Comparison of ENCODE assay signal across 8 cellular contexts in genomic region chr12:27523642-27524488, GRCh38. TPM values are rescaled to one million over a fixed set of nuclear protein-coding genes. Genes with fewer than 3 reads are reported as not detected.
DNase-seq lines count a peak whose midpoint lies in the region; ATAC-seq and TF ChIP-seq lines count a peak whose summit lies in the region.

Gene PPFIBP1, plus strand, starts transcription at chr12:27524206. Its CDS starts 109,191 bp downstream, at chr12:27633397.

- intact Hi-C loops in CD14-positive monocyte (cut with micrococcal nuclease) (no loop called here), left lung (cut with DNase I) (no loop called here)
- intact Hi-C loops in dendritic cell treated with granulocyte-macrophage colony-stimulating factor and Interleukin-4, amounts not matched to agents 40 ng/mL and 50 ng/mL, for 4 days (cut with micrococcal nuclease) = loop anchor here (5.0 kb wide), 2 partner anchors 87 to 192 kb away; partner anchors contain the start of gene BMAL2

- ATAC-seq in GM19372 (IDR thresholded peaks at IDR 0.05; ENCODE audit: low read depth, unreplicated experiment) = peak; percentile 93
- ATAC-seq in HG03558 (IDR thresholded peaks at IDR 0.05; ENCODE audit: extremely low read depth, unreplicated experiment) = peak; percentile 86
- ATAC-seq in left lung = peak; percentile 98

- H3K27ac Mint-ChIP-seq in CD14-positive monocyte = peak within 1 kb of the TSS; percentile 73 to 89 (median 84)
- H3K27ac Mint-ChIP-seq in dendritic cell treated with granulocyte-macrophage colony-stimulating factor and Interleukin-4, amounts not matched to agents 40 ng/mL and 50 ng/mL, for 4 days = peak within 1 kb of the TSS; percentile 84

- no peaks in the 10 kb centered on the region for H3K36me3 ChIP-seq in left lung

- peak; percentile 93 for DNase-seq in CD14-positive monocyte (ENCODE audit: low spot score)
- peak; percentile 98 for DNase-seq in NCI-H774 (lab: John Stamatoyannopoulos, UW)
- DNase-seq in activated CD4-positive, alpha-beta T cell treated with anti-CD3 and anti-CD28 coated beads, Interleukin-2, amount 50 U/mL, for 4 hours = peak; percentile 97 to 99
- DNase-seq in left lung = peak; percentile 98
- peak; percentile 99 to 100 for DNase-seq in stimulated activated CD4-positive, alpha-beta T cell treated with anti-CD3 and anti-CD28 coated beads, Interleukin-2, amount 100 ng/mL, for 48 hours

- no peaks in the 10 kb centered on the region for H3K27me3 ChIP-seq in left lung

- H3K4me1 Mint-ChIP-seq in CD14-positive monocyte = peaks cover 26% of the 10 kb centered on the region
- peaks cover 27% of the 10 kb centered on the region for H3K4me1 Mint-ChIP-seq in dendritic cell treated with granulocyte-macrophage colony-stimulating factor and Interleukin-4, amounts not matched to agents 40 ng/mL and 50 ng/mL, for 4 days (ENCODE audit: low read depth)

- H3K27me3 Mint-ChIP-seq in CD14-positive monocyte (ENCODE audit: low read depth in 3 of 3) = peaks cover 0 to 4% (median 0%) of the 10 kb centered on the region in 3 donors
- H3K27me3 Mint-ChIP-seq in dendritic cell treated with granulocyte-macrophage colony-stimulating factor and Interleukin-4, amounts not matched to agents 40 ng/mL and 50 ng/mL, for 4 days = peaks cover 11% of the 10 kb centered on the region

- H3K9me3 ChIP-seq in left lung = no peaks in the 10 kb centered on the region

- H3K4me1 ChIP-seq in left lung = peaks cover 12 to 24% of the 10 kb centered on the region in 2 donors

- H3K9me3 Mint-ChIP-seq in CD14-positive monocyte = peaks cover 0 to 2% (median 0%) of the 10 kb centered on the region in 7 donors
- no peaks in the 10 kb centered on the region for H3K9me3 Mint-ChIP-seq in dendritic cell treated with granulocyte-macrophage colony-stimulating factor and Interleukin-4, amounts not matched to agents 40 ng/mL and 50 ng/mL, for 4 days

- TF ChIP-seq CTCF in CD14-positive monocyte (IDR thresholded peaks at IDR 0.05) = no peak
- peak in 1 of 2 donors; percentile 6 for TF ChIP-seq CTCF in left lung (IDR thresholded peaks at IDR 0.05)

- H3K36me3 Mint-ChIP-seq in CD14-positive monocyte = no peaks in the 10 kb centered on the region
- H3K36me3 Mint-ChIP-seq in dendritic cell treated with granulocyte-macrophage colony-stimulating factor and Interleukin-4, amounts not matched to agents 40 ng/mL and 50 ng/mL, for 4 days (ENCODE audit: low read depth) = peaks cover 13% of the 10 kb centered on the region

- H3K4me3 ChIP-seq in left lung = peak within 1 kb of the TSS; percentile 62 to 69

- H3K4me3 Mint-ChIP-seq in CD14-positive monocyte = peak within 1 kb of the TSS; percentile 95 to 98
- peak within 1 kb of the TSS; percentile 95 for H3K4me3 Mint-ChIP-seq in dendritic cell treated with granulocyte-macrophage colony-stimulating factor and Interleukin-4, amounts not matched to agents 40 ng/mL and 50 ng/mL, for 4 days

- peak within 1 kb of the TSS; percentile 86 to 93 for H3K27ac ChIP-seq in left lung

RNA-seq across cellular contexts. Expression of gene PPFIBP1, which starts in this region (rescaled TPM):
- polyA plus RNA-seq in CD14-positive monocyte = under 1 TPM; 0.25 to 0.79 TPM
- 10 to 100 TPM; 96.1 to 97.3 TPM for total RNA-seq in left lung

Comparison
In these comparisons a context has a peak if more than half of its experiments do, and no peak if none do; other contexts are left out.
1. Peak in every context shown above with its lines: DNase-seq, ATAC-seq, H3K4me3 ChIP-seq and H3K27ac ChIP-seq.
2. Peak in DNase-seq in CD14-positive monocyte; RNA of the gene not detected or under 1 TPM.